ENCODE assay signal across 8 cellular contexts in genomic region chr6:85641916-85642773, GRCh38.
A peak's percentile ranks its signal among the peaks of the same experiment; 100 is the strongest.
DNase-seq lines count a peak whose midpoint lies in the region; ATAC-seq and TF ChIP-seq lines count a peak whose summit lies in the region.

No MANE protein-coding gene starts in this region.

- H3K27me3 ChIP-seq in GM06990 (replicated peaks; ENCODE audit: control insufficient read depth, insufficient read depth, low read length) (no peaks in the 10 kb centered on the region), layer of hippocampus (ENCODE audit: control insufficient read depth, insufficient read depth, low read length) (no peaks in the 10 kb centered on the region)

- H3K4me3 ChIP-seq in GM06990 (replicated peaks; ENCODE audit: low read depth, low read length) = peak overlapping the region; percentile 100

- H3K36me3 ChIP-seq in GM06990 (ENCODE audit: control insufficient read depth, insufficient read depth, low read length) = peaks cover 4% of the 10 kb centered on the region

- ATAC-seq in HG03175 (IDR thresholded peaks at IDR 0.05; ENCODE audit: unreplicated experiment) = no peak

- peak overlapping the region; percentile 99 for H3K27ac ChIP-seq in layer of hippocampus (ENCODE audit: low read depth, low read length)

- DNase-seq in GM06990 (ENCODE audit: extremely low read depth, insufficient read length) (peak; percentile 75), NCI-H1105 (lab: John Stamatoyannopoulos, UW) (peak; percentile 20), cerebellar cortex (ENCODE audit: low spot score) (peak; percentile 52), COLO829 (ENCODE audit: low spot score) (no peak)
- DNase-seq in activated CD4-positive, alpha-beta T cell treated with anti-CD3 and anti-CD28 coated beads for 24 hours (ENCODE audit: low read depth in 2 of 2) = peak; percentile 26 to 27
- peak; percentile 21 to 33 (median 23) for DNase-seq in stimulated activated CD4-positive, alpha-beta T cell treated with anti-CD3 and anti-CD28 coated beads, Interleukin-1b, Interleukin-23, amount 100 ng/mL, for 24 hours (ENCODE audit: low read depth in 4 of 4, low spot score in 1 of 4)

- TF ChIP-seq CTCF in GM06990 (IDR thresholded peaks at IDR 0.05; ENCODE audit: insufficient read depth, low read length, poor library complexity, severe bottlenecking) = no peak
